ENCODE assay signal across 15 cellular contexts in genomic region chr4:176781739-176782100, GRCh38. TPM values are rescaled to one million over a fixed set of nuclear protein-coding genes. Genes with fewer than 3 reads are reported as not detected.
A peak's percentile ranks its signal among the peaks of the same experiment; 100 is the strongest.
DNase-seq lines count a peak whose midpoint lies in the region; ATAC-seq and TF ChIP-seq lines count a peak whose summit lies in the region.
"Had no signal": no experiment of that assay in that cellular context is flagged by ENCODE, and none has a peak within 500 bp of the region (broad histone marks: within the 10 kb centered on the region; RNA-seq: fewer than 3 reads in every experiment).

No MANE protein-coding gene starts in this region.

- ATAC-seq in GM23338 (peak; percentile 54), RWPE2 (ENCODE audit: low read depth) (peak; percentile 45; the same call in 2 of the 3 replicates), gastrocnemius medialis (peak; percentile 68 to 91), GM21526 (IDR thresholded peaks at IDR 0.05; ENCODE audit: low FRiP score, unreplicated experiment) (no peak)

- peak overlapping the region; percentile 47 for H3K27ac Mint-ChIP-seq in GM23338
- H3K27ac Mint-ChIP-seq: CD4-positive, CD25-positive, alpha-beta regulatory T cell had no signal

- intact Hi-C loops in gastrocnemius medialis (cut with DNase I; ENCODE audit: low total_unique reads) = no loop called here

- no peaks in the 10 kb centered on the region for H3F3A ChIP-seq in GM23338 (replicated peaks; ENCODE audit: low read depth)

- H3K4me1 Mint-ChIP-seq in GM23338 = peaks cover 9% of the 10 kb centered on the region; the same call in 2 of the 3 replicates
- H3K4me1 Mint-ChIP-seq: CD4-positive, CD25-positive, alpha-beta regulatory T cell had no signal

- DNase-seq in GM23338 (ENCODE audit: low spot score) = no peak
- no peak for DNase-seq in RWPE2 (ENCODE audit: low spot score)
- peak; percentile 41 for DNase-seq in epithelial cell of esophagus (ENCODE audit: low read depth)
- peak in 1 of 2 donors; percentile 10 for DNase-seq in gastrocnemius medialis
- DNase-seq in NCI-H187 (lab: John Stamatoyannopoulos, UW) = no peak
- DNase-seq in SW480 (ENCODE audit: low spot score) = no peak
- DNase-seq in effector CD8-positive, alpha-beta T cell (lab: John Stamatoyannopoulos, UW) = no peak
- DNase-seq: activated naive CD4-positive, alpha-beta T cell; CD4-positive, CD25-positive, alpha-beta regulatory T cell; KBM-7; NCI-H146; NCI-H510A treated with DMSO at 0.1 percent for 48 hours; SHP77 treated with DMSO at 0.1 percent for 48 hours had no signal

- H3K27me3 ChIP-seq in GM23338 (ENCODE audit: insufficient read depth) (no peaks in the 10 kb centered on the region), RWPE2 (ENCODE audit: insufficient read depth, poor library complexity, severe bottlenecking) (no peaks in the 10 kb centered on the region), gastrocnemius medialis (no peaks in the 10 kb centered on the region)
- H3K27me3 ChIP-seq: cardiac muscle cell had no signal

- H3K36me3 Mint-ChIP-seq in GM23338 (ENCODE audit: low read depth) = no peaks in the 10 kb centered on the region
- H3K36me3 Mint-ChIP-seq: CD4-positive, CD25-positive, alpha-beta regulatory T cell had no signal

- no peaks in the 10 kb centered on the region for H3K79me2 ChIP-seq in GM23338 (replicated peaks; ENCODE audit: insufficient read depth)

- no peaks in the 10 kb centered on the region for H3K9me2 ChIP-seq in GM23338 (ENCODE audit: insufficient read depth)

- H2AFZ ChIP-seq in GM23338 = no peak overlapping the region

- H3K4me3 Mint-ChIP-seq in GM23338 = no peak overlapping the region
- H3K4me3 Mint-ChIP-seq: CD4-positive, CD25-positive, alpha-beta regulatory T cell had no signal

- no peaks in the 10 kb centered on the region for H4K20me1 ChIP-seq in GM23338 (replicated peaks; ENCODE audit: insufficient read depth)

- no peak for TF ChIP-seq POLR2A in gastrocnemius medialis (IDR thresholded peaks at IDR 0.05)

- no peaks in the 10 kb centered on the region for H3K4me1 ChIP-seq in GM23338 (ENCODE audit: insufficient read depth)
- H3K4me1 ChIP-seq in RWPE2 (ENCODE audit: insufficient read depth, poor library complexity, severe bottlenecking) = peaks cover 85% of the 10 kb centered on the region
- peaks cover 4 to 17% of the 10 kb centered on the region in 2 donors for H3K4me1 ChIP-seq in gastrocnemius medialis

- TF ChIP-seq CTCF in GM23338 (conservative IDR thresholded peaks at IDR 0.05; ENCODE audit: low read depth in 2 of 2) (no peak), RWPE2 (IDR thresholded peaks at IDR 0.05; ENCODE audit: poor library complexity, severe bottlenecking) (no peak), epithelial cell of esophagus (IDR thresholded peaks at IDR 0.05; ENCODE audit: insufficient read depth, low read depth, low read length, missing control alignments) (no peak), gastrocnemius medialis (IDR thresholded peaks at IDR 0.05 in 4 of 5, conservative IDR thresholded peaks at IDR 0.05 in 1 of 5) (no peak)

- in situ Hi-C loops in gastrocnemius medialis (cut with MboI; ENCODE audit: low sequenced_read_pairs in 4 of 4) = no loop called here

- H3K9me3 ChIP-seq in RWPE2 (ENCODE audit: severe bottlenecking) (no peaks in the 10 kb centered on the region), gastrocnemius medialis (no peaks in the 10 kb centered on the region)

- H3K27ac ChIP-seq in GM23338 (ENCODE audit: low read depth) (no peak overlapping the region), RWPE2 (ENCODE audit: poor library complexity, severe bottlenecking) (peak overlapping the region; percentile 69), gastrocnemius medialis (peak overlapping the region; percentile 68 to 75 (median 71))
- H3K27ac ChIP-seq: cardiac muscle cell had no signal

- H3K36me3 ChIP-seq in GM23338 (ENCODE audit: insufficient read depth) (no peaks in the 10 kb centered on the region), RWPE2 (ENCODE audit: low read depth) (peaks cover 39% of the 10 kb centered on the region), gastrocnemius medialis (no peaks in the 10 kb centered on the region)
- H3K36me3 ChIP-seq: cardiac muscle cell had no signal

- no peaks in the 10 kb centered on the region for H3K27me3 Mint-ChIP-seq in GM23338 (ENCODE audit: insufficient read depth, low read depth, poor library complexity)

- no peaks in the 10 kb centered on the region for H3K9me3 Mint-ChIP-seq in GM23338

- no peak overlapping the region for H3K4me2 ChIP-seq in GM23338

- H3K4me3 ChIP-seq in GM23338 = no peak overlapping the region
- H3K4me3 ChIP-seq in RWPE2 (ENCODE audit: severe bottlenecking) = no peak overlapping the region
- H3K4me3 ChIP-seq in epithelial cell of esophagus (ENCODE audit: low read length) = no peak overlapping the region
- H3K4me3 ChIP-seq in gastrocnemius medialis = peak overlapping the region; percentile 1 to 29 (median 16)
- H3K4me3 ChIP-seq: cardiac muscle cell had no signal

TF ChIP-seq in GM23338, 12 proteins besides CTCF, POLR2A, EP300 and RAD21:
- TF ChIP-seq EZH2phosphoT487 (IDR thresholded peaks at IDR 0.05; ENCODE audit: unreplicated experiment) = no peak
- no peak for TF ChIP-seq NANOG (IDR thresholded peaks at IDR 0.05; ENCODE audit: borderline replicate concordance)
- TF ChIP-seq STAT1 (IDR thresholded peaks at IDR 0.05; ENCODE audit: unreplicated experiment) = no peak
- no peak for TF ChIP-seq CREB1 (CRISPR knock-in tag; IDR thresholded peaks at IDR 0.05; ENCODE audit: low read depth)
- TF ChIP-seq ZNF331 (CRISPR knock-in tag; IDR thresholded peaks at IDR 0.05; ENCODE audit: low read depth) = no peak
- TF ChIP-seq POLR2AphosphoS5 (IDR thresholded peaks at IDR 0.05; ENCODE audit: low read depth) = no peak

RNA-seq across cellular contexts. Expression of gene VEGFC, which starts 11.0 kb away (rescaled TPM):
- 1.0 and 1.1 TPM in 2 replicates for total RNA-seq in GM23338 (2014; rRNA removed; shearing (Covaris generic))
- 0.71 and 0.87 TPM in 2 replicates for polyA plus RNA-seq in GM23338 (2016; fragmentation: Nextera tagmentation; extraction: Ambion mirVana)
- 1 to 10 TPM; 1.1 to 2.9 (median 2.3) TPM for total RNA-seq in gastrocnemius medialis
- total RNA-seq: CD4-positive, CD25-positive, alpha-beta regulatory T cell had no signal
- polyA plus RNA-seq: CD4-positive, CD25-positive, alpha-beta regulatory T cell had no signal

Comparison
In these comparisons a context has a peak if more than half of its experiments do, and no peak if none do; other contexts are left out.
1. H3K4me3 ChIP-seq: peak in gastrocnemius medialis (4 of 4); none in GM23338 (single experiment), RWPE2 (single experiment) and epithelial cell of esophagus (single experiment).